1 cellular context compared by ENCODE assay signal in the genomic region with DNA sequence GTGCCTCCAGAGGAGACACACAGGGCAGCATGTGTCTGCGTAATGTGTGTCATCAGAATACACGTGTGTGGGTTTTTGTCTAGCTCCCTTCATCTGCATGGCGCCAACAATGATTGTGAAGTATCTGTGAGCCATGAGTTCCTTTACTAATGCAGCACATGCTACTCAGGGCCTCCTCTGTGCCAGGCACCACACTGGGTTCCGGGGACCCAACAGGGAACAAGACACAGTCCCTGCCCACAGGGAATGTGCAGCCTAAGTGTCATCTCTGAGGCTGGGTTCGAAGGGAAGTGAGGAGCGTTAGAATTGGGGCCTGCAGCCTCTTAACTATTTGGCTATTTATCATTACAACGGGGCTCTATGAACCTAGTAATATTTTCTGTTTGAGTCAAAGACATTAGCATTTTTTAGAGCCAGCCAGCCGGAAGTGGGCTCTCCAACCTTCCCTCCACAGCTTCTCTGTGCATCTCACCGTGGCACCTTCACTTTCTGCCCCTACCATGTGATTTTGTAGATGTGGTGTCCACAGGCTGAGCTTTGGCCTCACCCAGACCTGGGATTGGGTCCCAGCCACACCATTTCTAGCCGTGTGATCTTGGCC.
TF ChIP-seq lines count a peak whose summit lies in the region.

No MANE protein-coding gene starts in this region.

TF ChIP-seq in SK-N-SH, 30 proteins besides CTCF, POLR2A, EP300 and RAD21 (continued from another document):
- TF ChIP-seq, protein P1, sequence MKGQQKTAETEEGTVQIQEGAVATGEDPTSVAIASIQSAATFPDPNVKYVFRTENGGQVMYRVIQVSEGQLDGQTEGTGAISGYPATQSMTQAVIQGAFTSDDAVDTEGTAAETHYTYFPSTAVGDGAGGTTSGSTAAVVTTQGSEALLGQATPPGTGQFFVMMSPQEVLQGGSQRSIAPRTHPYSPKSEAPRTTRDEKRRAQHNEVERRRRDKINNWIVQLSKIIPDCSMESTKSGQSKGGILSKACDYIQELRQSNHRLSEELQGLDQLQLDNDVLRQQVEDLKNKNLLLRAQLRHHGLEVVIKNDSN (IDR thresholded peaks at IDR 0.05; ENCODE audit: borderline replicate concordance, low read depth) = no peak
- TF ChIP-seq SIN3A (IDR thresholded peaks at IDR 0.05; ENCODE audit: borderline replicate concordance, low read depth, low read length) (no peak), RXRA (IDR thresholded peaks at IDR 0.05; ENCODE audit: borderline replicate concordance, low read depth) (no peak), TEAD4 (IDR thresholded peaks at IDR 0.05; ENCODE audit: borderline replicate concordance, insufficient read depth) (no peak), YY1 (IDR thresholded peaks at IDR 0.05; ENCODE audit: low read depth) (no peak)
- TF ChIP-seq, protein P2, sequence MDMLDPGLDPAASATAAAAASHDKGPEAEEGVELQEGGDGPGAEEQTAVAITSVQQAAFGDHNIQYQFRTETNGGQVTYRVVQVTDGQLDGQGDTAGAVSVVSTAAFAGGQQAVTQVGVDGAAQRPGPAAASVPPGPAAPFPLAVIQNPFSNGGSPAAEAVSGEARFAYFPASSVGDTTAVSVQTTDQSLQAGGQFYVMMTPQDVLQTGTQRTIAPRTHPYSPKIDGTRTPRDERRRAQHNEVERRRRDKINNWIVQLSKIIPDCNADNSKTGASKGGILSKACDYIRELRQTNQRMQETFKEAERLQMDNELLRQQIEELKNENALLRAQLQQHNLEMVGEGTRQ (IDR thresholded peaks at IDR 0.05; ENCODE audit: borderline replicate concordance, low read depth, low read length) = no peak
- TF ChIP-seq, protein P3, sequence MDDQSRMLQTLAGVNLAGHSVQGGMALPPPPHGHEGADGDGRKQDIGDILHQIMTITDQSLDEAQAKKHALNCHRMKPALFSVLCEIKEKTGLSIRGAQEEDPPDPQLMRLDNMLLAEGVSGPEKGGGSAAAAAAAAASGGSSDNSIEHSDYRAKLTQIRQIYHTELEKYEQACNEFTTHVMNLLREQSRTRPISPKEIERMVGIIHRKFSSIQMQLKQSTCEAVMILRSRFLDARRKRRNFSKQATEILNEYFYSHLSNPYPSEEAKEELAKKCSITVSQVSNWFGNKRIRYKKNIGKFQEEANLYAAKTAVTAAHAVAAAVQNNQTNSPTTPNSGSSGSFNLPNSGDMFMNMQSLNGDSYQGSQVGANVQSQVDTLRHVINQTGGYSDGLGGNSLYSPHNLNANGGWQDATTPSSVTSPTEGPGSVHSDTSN (IDR thresholded peaks at IDR 0.05) = no peak
